In the genomic region with DNA sequence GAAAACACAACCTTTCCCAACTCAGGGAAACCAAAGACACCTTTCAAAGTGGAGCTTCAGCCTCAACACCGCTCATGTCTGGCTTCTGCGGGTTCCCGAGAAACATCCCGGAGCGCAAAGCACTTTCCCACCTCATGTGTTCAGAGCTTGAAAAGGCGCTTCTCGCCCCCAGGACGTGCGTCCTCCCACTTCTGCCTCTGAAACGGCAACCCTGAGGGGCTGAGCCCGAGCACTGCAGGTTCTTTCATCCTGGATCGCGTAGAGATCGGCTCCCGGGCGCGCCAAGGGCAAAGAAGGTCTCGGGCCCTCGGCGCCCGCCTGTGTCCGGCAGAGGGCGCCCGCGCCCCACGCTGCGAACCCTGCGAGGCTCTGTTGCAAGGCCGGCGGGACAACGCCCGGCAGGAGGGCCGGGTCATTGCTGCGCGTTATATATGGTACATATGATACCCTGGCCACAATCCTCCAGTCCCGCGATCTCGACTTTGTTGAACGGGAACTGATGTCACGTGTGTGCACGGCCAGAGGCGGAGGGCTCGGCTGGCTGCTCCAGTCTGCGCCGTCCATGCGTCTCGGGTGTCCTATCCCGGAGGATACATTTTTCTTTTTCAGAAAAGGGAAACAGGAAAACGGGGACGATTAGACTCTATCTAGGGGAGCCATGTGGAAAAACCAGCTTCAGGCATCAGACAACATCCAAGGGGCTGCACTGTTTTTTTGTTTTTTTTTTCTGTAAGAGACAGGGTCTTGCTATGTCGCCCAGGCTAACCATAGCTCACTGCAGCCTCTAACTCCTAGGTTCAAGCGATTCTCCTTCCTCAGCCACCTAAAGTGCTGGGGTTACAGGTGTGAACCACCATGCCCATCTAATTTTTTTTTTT, we compare ENCODE assay signal across 8 cellular contexts. TPM values are rescaled to one million over a fixed set of nuclear protein-coding genes. Genes with fewer than 3 reads are reported as not detected.
A peak's percentile ranks its signal among the peaks of the same experiment; 100 is the strongest.
DNase-seq lines count a peak whose midpoint lies in the region; TF ChIP-seq lines count a peak whose summit lies in the region.

No MANE protein-coding gene starts in this region.

- H3K4me3 ChIP-seq in right atrium auricular region (peak overlapping the region; percentile 32 to 44), urinary bladder (ENCODE audit: low read depth, low read length) (peak overlapping the region; percentile 19)

- DNase-seq in ELR (ENCODE audit: low read depth) = peak; percentile 93
- peak; percentile 92 for DNase-seq in HCEC 1CT
- peak; percentile 52 for DNase-seq in NCI-H1105 treated with DMSO at 0.1 percent for 48 hours (lab: John Stamatoyannopoulos, UW)
- peak; percentile 50 to 75 (median 59) for DNase-seq in T-helper 1 cell
- peak; percentile 88 for DNase-seq in amniotic stem cell (lab: John Stamatoyannopoulos, UW)
- peak; percentile 89 for DNase-seq in right atrium auricular region (ENCODE audit: low spot score)
- DNase-seq in pulmonary artery endothelial cell (ENCODE audit: low read depth, low spot score) = peak; percentile 78

- H3K9me3 ChIP-seq in right atrium auricular region = no peaks in the 10 kb centered on the region

- no peaks in the 10 kb centered on the region for H3K27me3 ChIP-seq in right atrium auricular region

- no peaks in the 10 kb centered on the region for H3K36me3 ChIP-seq in right atrium auricular region
- no peaks in the 10 kb centered on the region for H3K36me3 ChIP-seq in urinary bladder (ENCODE audit: insufficient read depth)

- H3K27ac ChIP-seq in right atrium auricular region (peak overlapping the region in 1 of 2 donors; percentile 47), urinary bladder (ENCODE audit: low read depth) (no peak overlapping the region)

- H3K4me1 ChIP-seq in right atrium auricular region = peaks cover 0 to 10% of the 10 kb centered on the region in 2 donors
- H3K4me1 ChIP-seq in urinary bladder (ENCODE audit: insufficient read depth) = no peaks in the 10 kb centered on the region

- 5% methylated on average over 52 of the region's 52 CpGs for WGBS in urinary bladder

- peak; percentile 97 to 100 for TF ChIP-seq CTCF in right atrium auricular region (IDR thresholded peaks at IDR 0.05)

RNA-seq across cellular contexts. Expression of a gene that starts 19.1 kb away (rescaled TPM):
- total RNA-seq in right atrium auricular region = 10 to 100 TPM; 19.6 to 27.3 TPM
- 23.8 and 31.8 TPM in 2 replicates for total RNA-seq in pulmonary artery endothelial cell
- total RNA-seq in urinary bladder = 23.8 TPM
- polyA plus RNA-seq in urinary bladder = 22.1 TPM

RNA-seq across cellular contexts. Expression of a gene that starts 27.2 kb away (rescaled TPM):
- total RNA-seq in right atrium auricular region (10 to 100 TPM; 17.5 to 40.2 TPM), pulmonary artery endothelial cell (30.0 and 40.8 TPM in 2 replicates), urinary bladder (63.5 TPM)
- polyA plus RNA-seq in urinary bladder = 14.5 TPM
